ENCODE assay signal across 6 cellular contexts in the genomic region with DNA sequence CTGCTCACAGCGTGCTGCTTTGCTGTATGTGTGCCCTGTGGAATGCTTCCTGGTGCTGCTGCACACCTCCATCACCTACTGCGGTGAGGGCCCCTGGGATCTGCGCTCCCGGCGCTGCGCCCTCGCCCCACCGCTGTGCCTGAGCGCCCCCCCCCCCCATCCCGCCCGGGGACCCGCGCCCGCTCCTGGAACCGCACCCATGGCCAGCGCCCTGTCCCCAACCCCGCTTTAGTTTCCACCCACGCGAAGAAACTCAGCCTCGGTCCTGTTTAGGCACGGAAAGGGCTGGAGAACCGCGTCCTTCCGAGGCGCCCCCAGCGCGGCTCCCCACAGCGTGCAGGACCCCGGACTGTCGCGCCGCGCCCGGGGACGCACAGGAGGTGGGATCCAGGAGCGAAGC.
DNase-seq lines count a peak whose midpoint lies in the region; ATAC-seq, FAIRE-seq and TF ChIP-seq lines count a peak whose summit lies in the region.
"Not testable (repeated sequence)": the region's sequence is repeated elsewhere in the genome, so short reads cannot be mapped to it uniquely, and the experiment has no call there.

No MANE protein-coding gene starts in this region.

- not testable (repeated sequence) for H3K4me2 ChIP-seq in hepatocyte

- not testable (repeated sequence) for H4K20me1 ChIP-seq in hepatocyte (ENCODE audit: insufficient read depth, poor library complexity, severe bottlenecking)

- not testable (repeated sequence) for H3K4me1 ChIP-seq in hepatocyte (ENCODE audit: insufficient read depth); kidney (ENCODE audit: control insufficient read depth in 1 of 2, insufficient read depth in 1 of 2, low read depth in 1 of 2, low read length in 2 of 2); upper lobe of right lung

- not testable (repeated sequence) for FAIRE-seq in kidney (lab: Jason Lieb, UNC)

- peak; percentile 50 for DNase-seq in activated effector memory CD4-positive, alpha-beta T cell treated with anti-CD3 and anti-CD28 coated beads, Interleukin-2, amount 50 U/mL, for 16 hours
- DNase-seq in Right ventricle myocardium inferior (ENCODE audit: missing footprints) (peak; percentile 9), hepatocyte (ENCODE audit: low spot score) (peak; percentile 1), kidney (peak; percentile 49), mesenteric fat pad (ENCODE audit: low spot score) (peak; percentile 45), upper lobe of right lung (peak; percentile 51)

- intact Hi-C loops in Right ventricle myocardium inferior (cut with DNase I); kidney (cut with DNase I); upper lobe of right lung (cut with DNase I): not testable (repeated sequence)

- not testable (repeated sequence) for ATAC-seq in Right ventricle myocardium inferior, upper lobe of right lung

- not testable (repeated sequence) for H3K27me3 ChIP-seq in hepatocyte, upper lobe of right lung

- H3K79me2 ChIP-seq in hepatocyte, result not testable (repeated sequence)

- not testable (repeated sequence) for TF ChIP-seq CTCF in hepatocyte (IDR thresholded peaks at IDR 0.05; ENCODE audit: poor library complexity); kidney (IDR thresholded peaks at IDR 0.05; ENCODE audit: borderline replicate concordance, extremely low read depth, insufficient read depth); upper lobe of right lung (IDR thresholded peaks at IDR 0.05)

- 80% methylated on average over 1 of the region's 36 CpGs for WGBS in hepatocyte (ENCODE audit: low lambda C conversion rate, missing lambda C conversion rate)

- H3K9ac ChIP-seq in kidney (ENCODE audit: low read length in 2 of 2), result not testable (repeated sequence)

- not testable (repeated sequence) for H3K27ac ChIP-seq in hepatocyte; kidney (ENCODE audit: low read depth in 2 of 2, low read length in 2 of 2); upper lobe of right lung

- H2AFZ ChIP-seq in hepatocyte, result not testable (repeated sequence)

- H3K9me2 ChIP-seq in hepatocyte (replicated peaks; ENCODE audit: insufficient read depth), result not testable (repeated sequence)

- H3K36me3 ChIP-seq in hepatocyte (replicated peaks; ENCODE audit: insufficient read depth, low read depth); kidney (ENCODE audit: control insufficient read depth in 1 of 2, insufficient read depth in 2 of 2, low read length in 2 of 2); upper lobe of right lung: not testable (repeated sequence)

- H3K4me3 ChIP-seq in hepatocyte; kidney (ENCODE audit: low read length in 2 of 2); upper lobe of right lung: not testable (repeated sequence)

- not testable (repeated sequence) for H3K9me3 ChIP-seq in hepatocyte (ENCODE audit: low read depth); kidney (ENCODE audit: control insufficient read depth in 1 of 2, low read length in 2 of 2); upper lobe of right lung

Comparison
In these comparisons a context has a peak if more than half of its experiments do, and no peak if none do; other contexts are left out.
1. DNase-seq: peak in every context shown above with its lines; median percentile 51 in upper lobe of right lung; 50 in activated effector memory CD4-positive, alpha-beta T cell treated with anti-CD3 and anti-CD28 coated beads, Interleukin-2, amount 50 U/mL, for 16 hours; 49 in kidney; 45 in mesenteric fat pad; 9 in Right ventricle myocardium inferior; 1 in hepatocyte.